ENCODE assay signal across 15 cellular contexts in genomic region chr10:117163061-117163953, GRCh38. TPM values are rescaled to one million over a fixed set of nuclear protein-coding genes. Genes with fewer than 3 reads are reported as not detected.
A peak's percentile ranks its signal among the peaks of the same experiment; 100 is the strongest.
DNase-seq lines count a peak whose midpoint lies in the region; ATAC-seq, FAIRE-seq and TF ChIP-seq lines count a peak whose summit lies in the region.
"Had no signal": no experiment of that assay in that cellular context is flagged by ENCODE, and none has a peak within 500 bp of the region (broad histone marks: within the 10 kb centered on the region; RNA-seq: fewer than 3 reads in every experiment).

No MANE protein-coding gene starts in this region.

- under 1% methylated on average over 82 of the region's 82 CpGs for WGBS in HUES64
- 2% methylated on average over 19 of the region's 82 CpGs for WGBS in esophagus muscularis mucosa
- WGBS in pancreas, 2 donors = 8 to 9% methylated on average over 66 to 82 of the region's 82 CpGs

- TF ChIP-seq POLR2A in esophagus muscularis mucosa (IDR thresholded peaks at IDR 0.05; ENCODE audit: low read depth) = no peak
- no peak for TF ChIP-seq POLR2A in Peyer's patch (IDR thresholded peaks at IDR 0.05)

- H3K4me1 ChIP-seq in HUES64 (ENCODE audit: insufficient read depth, low read length) = peaks cover 45% of the 10 kb centered on the region
- H3K4me1 ChIP-seq in esophagus muscularis mucosa = peaks cover 34 to 54% (median 50%) of the 10 kb centered on the region in 4 donors
- peaks cover 0 to 19% (median 12%) of the 10 kb centered on the region in 3 donors for H3K4me1 ChIP-seq in pancreas
- peaks cover 0 to 29% (median 5%) of the 10 kb centered on the region in 4 donors for H3K4me1 ChIP-seq in Peyer's patch

- H3K27me3 ChIP-seq in HUES64 (ENCODE audit: insufficient read depth, low read length) = peaks cover 100% of the 10 kb centered on the region
- peaks cover 29 to 100% (median 86%) of the 10 kb centered on the region in 4 donors for H3K27me3 ChIP-seq in esophagus muscularis mucosa
- peaks cover 14 to 67% (median 19%) of the 10 kb centered on the region in 4 donors for H3K27me3 ChIP-seq in pancreas
- H3K27me3 ChIP-seq in Peyer's patch = peaks cover 0 to 72% of the 10 kb centered on the region in 2 donors

- ATAC-seq in pancreas (peak in 3 of 4 donors; percentile 19 to 43 (median 33)), HG02938 (IDR thresholded peaks at IDR 0.05; ENCODE audit: unreplicated experiment) (no peak)

- TF ChIP-seq CTCF in esophagus muscularis mucosa (IDR thresholded peaks at IDR 0.05) (no peak), pancreas (IDR thresholded peaks at IDR 0.05) (no peak), Peyer's patch (IDR thresholded peaks at IDR 0.05) (no peak)

- H3K9me3 ChIP-seq in HUES64 (ENCODE audit: insufficient read depth, low read depth, low read length) = no peaks in the 10 kb centered on the region
- no peaks in the 10 kb centered on the region for H3K9me3 ChIP-seq in esophagus muscularis mucosa
- no peaks in the 10 kb centered on the region for H3K9me3 ChIP-seq in pancreas
- no peaks in the 10 kb centered on the region for H3K9me3 ChIP-seq in Peyer's patch
- H3K9me3 ChIP-seq: upper lobe of left lung had no signal

- H3K27ac ChIP-seq in HUES64 (ENCODE audit: low read depth, low read length) = no peak overlapping the region
- no peak overlapping the region for H3K27ac ChIP-seq in esophagus muscularis mucosa (replicated peaks in 1 of 4)
- no peak overlapping the region for H3K27ac ChIP-seq in pancreas
- no peak overlapping the region for H3K27ac ChIP-seq in Peyer's patch
- H3K27ac ChIP-seq: epithelial cell of prostate, upper lobe of left lung had no signal

- no peak overlapping the region for H3K9ac ChIP-seq in HUES64 (ENCODE audit: low read depth, low read length)

- TF ChIP-seq EP300 in esophagus muscularis mucosa (IDR thresholded peaks at IDR 0.05) = no peak

- FAIRE-seq in pancreas (lab: Jason Lieb, UNC) = no peak

- H3K4me3 ChIP-seq in HUES64 (ENCODE audit: low read length) = peak overlapping the region; percentile 39
- H3K4me3 ChIP-seq in esophagus muscularis mucosa = peak overlapping the region; percentile 18 to 45 (median 24)
- H3K4me3 ChIP-seq in pancreas = peak overlapping the region in 2 of 4 donors; percentile 14 to 45
- H3K4me3 ChIP-seq in Peyer's patch = peak overlapping the region in 2 of 4 donors; percentile 3 to 18

- H3K36me3 ChIP-seq in HUES64 (ENCODE audit: insufficient read depth, low read length) (no peaks in the 10 kb centered on the region), esophagus muscularis mucosa (no peaks in the 10 kb centered on the region), pancreas (no peaks in the 10 kb centered on the region), Peyer's patch (no peaks in the 10 kb centered on the region)
- H3K36me3 ChIP-seq: upper lobe of left lung had no signal

- intact Hi-C loops in esophagus muscularis mucosa (cut with DNase I) (no loop called here), pancreas (cut with DNase I) (no loop called here)

- peak; percentile 3 for DNase-seq in NCI-H1694 treated with DMSO at 0.1 percent for 48 hours (lab: John Stamatoyannopoulos, UW)
- DNase-seq in NCI-H1694 (lab: John Stamatoyannopoulos, UW) = no peak
- DNase-seq in esophagus muscularis mucosa (ENCODE audit: extremely low spot score) = no peak
- DNase-seq in pancreas = peak in 2 of 6 donors; percentile 72 to 73
- DNase-seq in Peyer's patch = no peak
- no peak for DNase-seq in DMS153 treated with DMSO at 0.1 percent for 48 hours (lab: John Stamatoyannopoulos, UW; ENCODE audit: unreplicated experiment)
- DNase-seq: NCI-H446; stimulated activated CD4-positive, alpha-beta T cell treated with anti-CD3 and anti-CD28 coated beads, Interleukin-1b, Interleukin-23, amount 100 ng/mL, for 48 hours; T-helper 2 cell had no signal

RNA-seq across cellular contexts. Expression of gene VAX1, which starts 25.2 kb away (rescaled TPM):
- 0.20 TPM for polyA plus RNA-seq in HUES64 (2013, experiment 1 of 2)
- 0.51 TPM for polyA plus RNA-seq in HUES64 (2013, experiment 2 of 2)
- not detected for total RNA-seq in esophagus muscularis mucosa
- total RNA-seq in pancreas = not detected
- polyA plus RNA-seq in pancreas = not detected
- not detected for total RNA-seq in Peyer's patch
- total RNA-seq: mononuclear cell, upper lobe of left lung had no signal
- polyA plus RNA-seq: AG04450 had no signal

RNA-seq across cellular contexts. Expression of gene KCNK18, which starts 34.0 kb away (rescaled TPM):
- not detected for polyA plus RNA-seq in HUES64 (2013, experiment 1 of 2)
- polyA plus RNA-seq in HUES64 (2013, experiment 2 of 2) = not detected
- not detected for total RNA-seq in esophagus muscularis mucosa
- not detected for total RNA-seq in pancreas
- polyA plus RNA-seq in pancreas = not detected
- total RNA-seq in Peyer's patch = not detected
- total RNA-seq: mononuclear cell, upper lobe of left lung had no signal
- polyA plus RNA-seq: AG04450 had no signal
